1 cellular context compared by ENCODE assay signal in the genomic region with DNA sequence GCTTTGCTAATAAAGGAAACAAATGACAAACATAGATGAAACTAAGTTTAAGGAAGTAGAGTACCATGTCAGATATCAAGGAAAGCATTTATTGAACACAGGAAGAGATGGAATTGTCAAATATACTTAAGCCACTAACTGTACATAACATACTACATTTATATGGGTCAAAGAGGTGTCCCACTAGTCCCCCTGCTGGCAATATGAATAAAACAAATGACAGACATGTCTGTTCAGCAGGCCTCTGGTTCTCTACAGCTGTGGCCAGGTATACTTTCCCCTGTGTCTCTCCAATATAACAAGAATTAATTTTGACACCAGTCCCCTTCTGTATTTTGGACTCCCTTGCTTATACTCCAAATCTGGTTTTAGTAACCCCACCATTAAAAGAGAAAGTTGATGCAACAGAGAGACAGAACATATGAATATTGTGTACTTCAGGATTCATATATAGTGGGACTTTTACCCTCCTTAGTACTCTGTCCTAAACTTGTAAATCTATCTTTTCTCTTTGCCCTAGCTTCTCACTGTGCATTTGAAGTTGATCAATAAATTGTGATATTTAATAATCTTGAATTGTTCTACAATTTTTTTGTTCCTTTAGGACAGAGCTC.
TF ChIP-seq lines count a peak whose summit lies in the region.

No MANE protein-coding gene starts in this region.

TF ChIP-seq in liver, 16 proteins besides CTCF, POLR2A, EP300 and RAD21 (continued from another document):
- TF ChIP-seq, protein P1, sequence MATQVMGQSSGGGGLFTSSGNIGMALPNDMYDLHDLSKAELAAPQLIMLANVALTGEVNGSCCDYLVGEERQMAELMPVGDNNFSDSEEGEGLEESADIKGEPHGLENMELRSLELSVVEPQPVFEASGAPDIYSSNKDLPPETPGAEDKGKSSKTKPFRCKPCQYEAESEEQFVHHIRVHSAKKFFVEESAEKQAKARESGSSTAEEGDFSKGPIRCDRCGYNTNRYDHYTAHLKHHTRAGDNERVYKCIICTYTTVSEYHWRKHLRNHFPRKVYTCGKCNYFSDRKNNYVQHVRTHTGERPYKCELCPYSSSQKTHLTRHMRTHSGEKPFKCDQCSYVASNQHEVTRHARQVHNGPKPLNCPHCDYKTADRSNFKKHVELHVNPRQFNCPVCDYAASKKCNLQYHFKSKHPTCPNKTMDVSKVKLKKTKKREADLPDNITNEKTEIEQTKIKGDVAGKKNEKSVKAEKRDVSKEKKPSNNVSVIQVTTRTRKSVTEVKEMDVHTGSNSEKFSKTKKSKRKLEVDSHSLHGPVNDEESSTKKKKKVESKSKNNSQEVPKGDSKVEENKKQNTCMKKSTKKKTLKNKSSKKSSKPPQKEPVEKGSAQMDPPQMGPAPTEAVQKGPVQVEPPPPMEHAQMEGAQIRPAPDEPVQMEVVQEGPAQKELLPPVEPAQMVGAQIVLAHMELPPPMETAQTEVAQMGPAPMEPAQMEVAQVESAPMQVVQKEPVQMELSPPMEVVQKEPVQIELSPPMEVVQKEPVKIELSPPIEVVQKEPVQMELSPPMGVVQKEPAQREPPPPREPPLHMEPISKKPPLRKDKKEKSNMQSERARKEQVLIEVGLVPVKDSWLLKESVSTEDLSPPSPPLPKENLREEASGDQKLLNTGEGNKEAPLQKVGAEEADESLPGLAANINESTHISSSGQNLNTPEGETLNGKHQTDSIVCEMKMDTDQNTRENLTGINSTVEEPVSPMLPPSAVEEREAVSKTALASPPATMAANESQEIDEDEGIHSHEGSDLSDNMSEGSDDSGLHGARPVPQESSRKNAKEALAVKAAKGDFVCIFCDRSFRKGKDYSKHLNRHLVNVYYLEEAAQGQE (IDR thresholded peaks at IDR 0.05) = no peak
- TF ChIP-seq EGR1 (IDR thresholded peaks at IDR 0.05; ENCODE audit: low read depth in 2 of 2) (no peak), HNF4A (conservative IDR thresholded peaks at IDR 0.05) (no peak), YY1 (IDR thresholded peaks at IDR 0.05) (no peak)
TF ChIP-seq in liver: peak in this region for 0.
